Comparison of ENCODE assay signal across 13 cellular contexts in genomic region chr11:121445071-121445768, GRCh38. TPM values are rescaled to one million over a fixed set of nuclear protein-coding genes. Genes with fewer than 3 reads are reported as not detected.
DNase-seq lines count a peak whose midpoint lies in the region; ATAC-seq and TF ChIP-seq lines count a peak whose summit lies in the region.
"Had no signal": no experiment of that assay in that cellular context is flagged by ENCODE, and none has a peak within 500 bp of the region (broad histone marks: within the 10 kb centered on the region; RNA-seq: fewer than 3 reads in every experiment).

No MANE protein-coding gene starts in this region.

- peak overlapping the region; percentile 12 for H3K4me3 ChIP-seq in naive thymus-derived CD4-positive, alpha-beta T cell (ENCODE audit: low read length)
- H3K4me3 ChIP-seq: upper lobe of right lung had no signal

- peak overlapping the region; percentile 47 for H3K27ac Mint-ChIP-seq in T-helper 1 cell treated with Interleukin-12 subunit alpha and Interleukin-12 subunit beta and Interleukin-4 antibody, amounts not matched to agents 30 μg/mL and 1 μg/mL, for 36 hours
- H3K27ac Mint-ChIP-seq in activated CD8-positive, alpha-beta T cell treated with anti-CD3 and anti-CD28 coated beads for 36 hours: peak overlapping the region; percentile 66
- H3K27ac Mint-ChIP-seq in naive thymus-derived CD4-positive, alpha-beta T cell: peak overlapping the region; percentile 80 to 100 (median 95)

- no peak for TF ChIP-seq CTCF in activated CD8-positive, alpha-beta T cell treated with anti-CD3 and anti-CD28 coated beads for 36 hours (IDR thresholded peaks at IDR 0.05)

- peaks cover 0 to 3% (median 0%) of the 10 kb centered on the region in 3 experiments for H3K36me3 ChIP-seq in naive thymus-derived CD4-positive, alpha-beta T cell (ENCODE audit: control insufficient read depth in 2 of 3, insufficient read depth in 3 of 3, low read length in 3 of 3)
- H3K36me3 ChIP-seq: upper lobe of right lung had no signal

- no peaks in the 10 kb centered on the region for H3K27me3 Mint-ChIP-seq in T-helper 1 cell treated with Interleukin-12 subunit alpha and Interleukin-12 subunit beta and Interleukin-4 antibody, amounts not matched to agents 30 μg/mL and 1 μg/mL, for 36 hours (ENCODE audit: low read depth)
- no peaks in the 10 kb centered on the region for H3K27me3 Mint-ChIP-seq in activated CD8-positive, alpha-beta T cell treated with anti-CD3 and anti-CD28 coated beads for 36 hours
- no peaks in the 10 kb centered on the region for H3K27me3 Mint-ChIP-seq in naive thymus-derived CD4-positive, alpha-beta T cell

- H3K27ac ChIP-seq in naive thymus-derived CD4-positive, alpha-beta T cell (ENCODE audit: low read depth, low read length): peak overlapping the region; percentile 83
- H3K27ac ChIP-seq: 22Rv1, upper lobe of right lung had no signal

- peaks cover 28% of the 10 kb centered on the region for H3K36me3 Mint-ChIP-seq in T-helper 1 cell treated with Interleukin-12 subunit alpha and Interleukin-12 subunit beta and Interleukin-4 antibody, amounts not matched to agents 30 μg/mL and 1 μg/mL, for 36 hours (ENCODE audit: low read depth)
- H3K36me3 Mint-ChIP-seq in activated CD8-positive, alpha-beta T cell treated with anti-CD3 and anti-CD28 coated beads for 36 hours (ENCODE audit: low read depth): peaks cover 27% of the 10 kb centered on the region
- peaks cover 8 to 70% (median 51%) of the 10 kb centered on the region in 5 donors for H3K36me3 Mint-ChIP-seq in naive thymus-derived CD4-positive, alpha-beta T cell

- peak; percentile 15 for ATAC-seq in GM21737 (IDR thresholded peaks at IDR 0.05; ENCODE audit: unreplicated experiment)
- ATAC-seq in activated CD8-positive, alpha-beta T cell treated with anti-CD3 and anti-CD28 coated beads for 36 hours: no peak
- ATAC-seq in naive thymus-derived CD4-positive, alpha-beta T cell: no peak
- ATAC-seq: upper lobe of right lung had no signal

- CTCF ChIA-PET in activated CD8-positive, alpha-beta T cell treated with anti-CD3 and anti-CD28 coated beads for 36 hours (lab: Charles Lee): interaction anchor here (0.9 kb wide), 1 partner anchor 114 kb away, joined by 3 read pairs; no protein-coding TSS in a partner anchor
- CTCF ChIA-PET in naive thymus-derived CD4-positive, alpha-beta T cell (lab: Charles Lee): interaction anchor here (0.6 to 1.2 kb wide), 3 partner anchors 18 to 117 kb away, joined by 3 to 4 read pairs (median 3); no protein-coding TSS in a partner anchor

- POLR2A ChIA-PET in activated CD8-positive, alpha-beta T cell treated with anti-CD3 and anti-CD28 coated beads for 36 hours (lab: Charles Lee): no interaction called here
- POLR2A ChIA-PET in naive thymus-derived CD4-positive, alpha-beta T cell (lab: Charles Lee): interaction anchor here (0.7 to 15.0 kb wide), 7 partner anchors 9 to 153 kb away, joined by 3 to 425 read pairs (median 3); partner anchors contain the start of gene SC5D

- DNase-seq in T-helper 1 cell: no peak
- no peak for DNase-seq in activated CD8-positive, alpha-beta T cell treated with anti-CD3 and anti-CD28 coated beads for 36 hours
- no peak for DNase-seq in naive thymus-derived CD4-positive, alpha-beta T cell
- DNase-seq in NCI-H1436 treated with DMSO at 0.1 percent for 48 hours (lab: John Stamatoyannopoulos, UW): no peak
- DNase-seq in NCI-H187 (lab: John Stamatoyannopoulos, UW): no peak
- no peak for DNase-seq in AG20443 (ENCODE audit: low spot score)
- DNase-seq: NCI-H2029 treated with DMSO at 0.1 percent for 48 hours; NK-92 treated with Interleukin-12 subunit alpha and Interleukin-12 subunit beta, amount 100 ng/mL, for 24 hours; SK-N-SH; upper lobe of right lung had no signal

- H3K27me3 ChIP-seq in naive thymus-derived CD4-positive, alpha-beta T cell (ENCODE audit: control insufficient read depth in 2 of 2, insufficient read depth in 2 of 2, low read length in 2 of 2): no peaks in the 10 kb centered on the region
- H3K27me3 ChIP-seq: upper lobe of right lung had no signal

- H3K9me3 ChIP-seq in naive thymus-derived CD4-positive, alpha-beta T cell (ENCODE audit: control insufficient read depth in 2 of 3, low read length in 3 of 3): peaks cover 0 to 3% (median 0%) of the 10 kb centered on the region in 3 experiments
- H3K9me3 ChIP-seq: SK-N-SH, upper lobe of right lung had no signal

- no peaks in the 10 kb centered on the region for H3K9me3 Mint-ChIP-seq in T-helper 1 cell treated with Interleukin-12 subunit alpha and Interleukin-12 subunit beta and Interleukin-4 antibody, amounts not matched to agents 30 μg/mL and 1 μg/mL, for 36 hours
- no peaks in the 10 kb centered on the region for H3K9me3 Mint-ChIP-seq in activated CD8-positive, alpha-beta T cell treated with anti-CD3 and anti-CD28 coated beads for 36 hours
- H3K9me3 Mint-ChIP-seq in naive thymus-derived CD4-positive, alpha-beta T cell: peaks cover 0 to 3% (median 0%) of the 10 kb centered on the region in 11 donors

- intact Hi-C loops in activated CD8-positive, alpha-beta T cell treated with anti-CD3 and anti-CD28 coated beads for 36 hours (cut with micrococcal nuclease): no loop called here
- intact Hi-C loops in naive thymus-derived CD4-positive, alpha-beta T cell (cut with micrococcal nuclease): no loop called here

- peak overlapping the region; percentile 6 for H3K4me3 Mint-ChIP-seq in T-helper 1 cell treated with Interleukin-12 subunit alpha and Interleukin-12 subunit beta and Interleukin-4 antibody, amounts not matched to agents 30 μg/mL and 1 μg/mL, for 36 hours
- H3K4me3 Mint-ChIP-seq in activated CD8-positive, alpha-beta T cell treated with anti-CD3 and anti-CD28 coated beads for 36 hours: peak overlapping the region; percentile 5
- peak overlapping the region; percentile 68 to 99 (median 76) for H3K4me3 Mint-ChIP-seq in naive thymus-derived CD4-positive, alpha-beta T cell

- peaks cover 22 to 73% of the 10 kb centered on the region in 2 donors for H3K4me1 ChIP-seq in naive thymus-derived CD4-positive, alpha-beta T cell (ENCODE audit: control insufficient read depth in 2 of 2, insufficient read depth in 2 of 2, low read length in 2 of 2)
- H3K4me1 ChIP-seq: upper lobe of right lung had no signal

- peaks cover 55% of the 10 kb centered on the region for H3K4me1 Mint-ChIP-seq in T-helper 1 cell treated with Interleukin-12 subunit alpha and Interleukin-12 subunit beta and Interleukin-4 antibody, amounts not matched to agents 30 μg/mL and 1 μg/mL, for 36 hours (ENCODE audit: low read depth)
- peaks cover 61% of the 10 kb centered on the region for H3K4me1 Mint-ChIP-seq in activated CD8-positive, alpha-beta T cell treated with anti-CD3 and anti-CD28 coated beads for 36 hours (ENCODE audit: low read depth)
- peaks cover 58 to 92% (median 78%) of the 10 kb centered on the region in 7 donors for H3K4me1 Mint-ChIP-seq in naive thymus-derived CD4-positive, alpha-beta T cell

RNA-seq across cellular contexts. Expression of gene SORL1, which starts 6.9 kb away (rescaled TPM):
- 10 to 100 TPM; 61.1 to 64.6 TPM for total RNA-seq in activated CD8-positive, alpha-beta T cell treated with anti-CD3 and anti-CD28 coated beads for 36 hours
- 100 to 1,000 TPM; 179 to 555 (median 375) TPM for total RNA-seq in naive thymus-derived CD4-positive, alpha-beta T cell
- 100 to 1,000 TPM; 165 to 249 TPM for polyA plus RNA-seq in naive thymus-derived CD4-positive, alpha-beta T cell

Comparison
In these comparisons a context has a peak if more than half of its experiments do, and no peak if none do; other contexts are left out.
1. H3K4me3 Mint-ChIP-seq: peak in every context shown above with its lines; median percentile 76 in naive thymus-derived CD4-positive, alpha-beta T cell; 6 in T-helper 1 cell treated with Interleukin-12 subunit alpha and Interleukin-12 subunit beta and Interleukin-4 antibody, amounts not matched to agents 30 μg/mL and 1 μg/mL, for 36 hours; 5 in activated CD8-positive, alpha-beta T cell treated with anti-CD3 and anti-CD28 coated beads for 36 hours.